Comparison of ENCODE assay signal across 20 cellular contexts in the genomic region with DNA sequence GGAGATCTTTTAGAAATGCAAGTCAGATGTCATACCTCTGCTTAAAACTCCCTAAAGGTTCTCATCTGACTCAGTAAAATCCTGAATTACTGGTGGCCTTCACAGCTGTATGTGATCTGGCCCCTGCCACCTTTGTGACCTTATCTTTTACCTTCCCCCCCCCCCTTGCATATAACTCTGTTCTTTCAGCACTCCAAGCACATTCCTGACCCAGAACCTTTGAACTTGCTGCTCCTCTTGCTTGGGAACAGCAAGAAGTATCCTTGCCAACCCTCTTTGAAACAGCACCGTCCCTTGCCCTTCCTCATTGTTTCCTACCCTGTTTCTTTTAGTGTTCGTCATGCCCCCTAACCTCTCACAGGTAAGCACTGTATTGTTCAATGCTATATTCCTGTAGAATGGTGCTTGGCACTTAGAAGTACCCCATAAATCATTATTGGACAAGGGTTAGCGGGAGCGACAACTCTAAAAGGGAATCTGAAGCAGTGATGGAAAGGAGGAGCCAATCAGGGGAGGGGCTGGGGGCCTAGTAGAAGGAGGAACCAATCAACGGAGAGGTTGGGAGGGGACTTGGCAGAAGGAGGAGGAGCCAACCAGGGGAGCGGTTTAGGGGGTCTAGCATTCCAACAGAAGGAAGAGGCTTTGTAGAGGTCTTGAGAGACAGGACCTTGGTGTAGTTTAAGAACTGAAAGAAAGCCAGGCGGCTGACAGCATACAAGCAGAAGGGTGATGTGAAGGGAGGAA.
"Had no signal": no experiment of that assay in that cellular context is flagged by ENCODE, and none has a peak within 500 bp of the region (broad histone marks: within the 10 kb centered on the region; RNA-seq: fewer than 3 reads in every experiment).

No MANE protein-coding gene starts in this region.

- H3K36me3 Mint-ChIP-seq: activated naive CD8-positive, alpha-beta T cell; natural killer cell treated with Interleukin-12 subunit alpha and Interleukin-12 subunit beta and Interleukin-15 and Interleukin-18, amount 100 ng/mL, for 72 hours had no signal

- H3K4me1 Mint-ChIP-seq: activated CD4-positive, alpha-beta memory T cell treated with anti-CD3 and anti-CD28 coated beads, Interleukin-2, amount 10 ng/mL, durations not matched to agents 7 days and 5 days; T-helper 17 cell had no signal

- H3K27me3 ChIP-seq: transverse colon had no signal

- H3K4me1 ChIP-seq: prostate gland had no signal

- H3K4me3 ChIP-seq: prostate gland, skin epidermis, transverse colon had no signal

- H3K27me3 Mint-ChIP-seq: activated naive CD8-positive, alpha-beta T cell had no signal

- ATAC-seq: effector memory CD8-positive, alpha-beta T cell; natural killer cell treated with Interleukin-12 subunit alpha and Interleukin-12 subunit beta and Interleukin-15 and Interleukin-18, amount 100 ng/mL, for 72 hours; right cardiac atrium; T-helper 17 cell had no signal

- H3K9me3 ChIP-seq: prostate gland, transverse colon had no signal

- H3K9me3 Mint-ChIP-seq: activated CD4-positive, alpha-beta memory T cell treated with anti-CD3 and anti-CD28 coated beads, Interleukin-2, amount 10 ng/mL, durations not matched to agents 7 days and 5 days; effector memory CD8-positive, alpha-beta T cell; natural killer cell treated with Interleukin-12 subunit alpha and Interleukin-12 subunit beta and Interleukin-15 and Interleukin-18, amount 100 ng/mL, for 72 hours had no signal

- DNase-seq: activated CD4-positive, alpha-beta memory T cell treated with anti-CD3 and anti-CD28 coated beads, Interleukin-2, amount 10 ng/mL, durations not matched to agents 7 days and 5 days; activated CD4-positive, alpha-beta T cell treated with anti-CD3 and anti-CD28 coated beads for 4 hours; activated gamma-delta T cell; activated T-cell treated with anti-CD3 and anti-CD28 coated beads, Interleukin-2, amount 50 U/mL, for 48 hours; cerebellar nuclear complex; effector memory CD8-positive, alpha-beta T cell; head of caudate nucleus; occipital lobe; right cardiac atrium; stimulated activated CD4-positive, alpha-beta T cell treated with anti-CD3 and anti-CD28 coated beads, Interleukin-4, amount 100 ng/mL, for 4 hours; stimulated activated CD8-positive, alpha-beta memory T cell treated with anti-CD3 and anti-CD28 coated beads, Interleukin-4, amount 100 ng/mL, for 48 hours; stimulated activated naive CD4-positive, alpha-beta T cell treated with Interleukin-2 at 50 U/mL for 16 hours; T-helper 17 cell; transverse colon had no signal

- H3K27ac Mint-ChIP-seq: activated CD4-positive, alpha-beta memory T cell treated with anti-CD3 and anti-CD28 coated beads, Interleukin-2, amount 10 ng/mL, durations not matched to agents 7 days and 5 days; activated naive CD8-positive, alpha-beta T cell; effector memory CD8-positive, alpha-beta T cell; natural killer cell treated with Interleukin-12 subunit alpha and Interleukin-12 subunit beta and Interleukin-15 and Interleukin-18, amount 100 ng/mL, for 72 hours; T-helper 17 cell had no signal

- H3K4me3 Mint-ChIP-seq: activated CD4-positive, alpha-beta memory T cell treated with anti-CD3 and anti-CD28 coated beads, Interleukin-2, amount 10 ng/mL, durations not matched to agents 7 days and 5 days; activated naive CD8-positive, alpha-beta T cell; effector memory CD8-positive, alpha-beta T cell; natural killer cell treated with Interleukin-12 subunit alpha and Interleukin-12 subunit beta and Interleukin-15 and Interleukin-18, amount 100 ng/mL, for 72 hours; T-helper 17 cell had no signal

- H3K27ac ChIP-seq: epithelial cell of prostate, prostate gland, skin epidermis, transverse colon had no signal

- H3K36me3 ChIP-seq: prostate gland, transverse colon had no signal

- FAIRE-seq: islet of Langerhans had no signal
